ENCODE assay signal across 12 cellular contexts in genomic region chr16:8951447-8952280, GRCh38. TPM values are rescaled to one million over a fixed set of nuclear protein-coding genes. Genes with fewer than 3 reads are reported as not detected.
DNase-seq lines count a peak whose midpoint lies in the region; ATAC-seq and TF ChIP-seq lines count a peak whose summit lies in the region.
"Had no signal": no experiment of that assay in that cellular context is flagged by ENCODE, and none has a peak within 500 bp of the region (broad histone marks: within the 10 kb centered on the region; RNA-seq: fewer than 3 reads in every experiment).

No MANE protein-coding gene starts in this region.

- H3K4me2 ChIP-seq in trophoblast cell (ENCODE audit: low read length) = no peak overlapping the region

- H3K9me3 Mint-ChIP-seq in activated naive CD8-positive, alpha-beta T cell treated with anti-CD3 and anti-CD28 coated beads, Interleukin-2, amount 50 U/mL, for 24 hours = no peaks in the 10 kb centered on the region

- H3K4me1 Mint-ChIP-seq in activated naive CD8-positive, alpha-beta T cell treated with anti-CD3 and anti-CD28 coated beads, Interleukin-2, amount 50 U/mL, for 24 hours = peaks cover 92% of the 10 kb centered on the region

- no peak overlapping the region for H4K8ac ChIP-seq in trophoblast cell (ENCODE audit: low read depth, low read length)

- H2BK12ac ChIP-seq in trophoblast cell (ENCODE audit: low read length) = no peak overlapping the region

- no peak overlapping the region for H2BK120ac ChIP-seq in trophoblast cell (ENCODE audit: insufficient read depth, low read length, poor library complexity)

- peaks cover 16 to 20% of the 10 kb centered on the region in 2 experiments for H3K4me1 ChIP-seq in trophoblast cell (ENCODE audit: control insufficient read depth in 1 of 2, insufficient read depth in 2 of 2, low read length in 2 of 2)

- H4K91ac ChIP-seq in trophoblast cell (ENCODE audit: low read depth, low read length) = no peak overlapping the region

- H3K4me3 Mint-ChIP-seq in activated naive CD8-positive, alpha-beta T cell treated with anti-CD3 and anti-CD28 coated beads, Interleukin-2, amount 50 U/mL, for 24 hours = no peak overlapping the region

- no peak overlapping the region for H3K4me3 ChIP-seq in trophoblast cell (ENCODE audit: low read depth, low read length)
- H3K4me3 ChIP-seq: adrenal gland, upper lobe of right lung had no signal

- H2BK5ac ChIP-seq in trophoblast cell (ENCODE audit: low read depth, low read length, poor library complexity) = no peak overlapping the region

- H3K18ac ChIP-seq in trophoblast cell (ENCODE audit: low read length) = no peak overlapping the region

- H3K79me2 ChIP-seq in trophoblast cell (ENCODE audit: control insufficient read depth, insufficient read depth, low read length, poor library complexity) = peaks cover 43% of the 10 kb centered on the region

- ATAC-seq in GM18907 (IDR thresholded peaks at IDR 0.05; ENCODE audit: unreplicated experiment) (peak; percentile 38), HG03342 (IDR thresholded peaks at IDR 0.05; ENCODE audit: unreplicated experiment) (peak; percentile 42)
- peak; percentile 71 for ATAC-seq in activated naive CD8-positive, alpha-beta T cell treated with anti-CD3 and anti-CD28 coated beads, Interleukin-2, amount 50 U/mL, for 24 hours
- ATAC-seq: upper lobe of right lung had no signal

- no peak overlapping the region for H3K9ac ChIP-seq in trophoblast cell (ENCODE audit: low read length)

- H3K14ac ChIP-seq in trophoblast cell (ENCODE audit: low read length) = no peak overlapping the region

- H3K4ac ChIP-seq in trophoblast cell (ENCODE audit: low read depth, low read length) = peak overlapping the region; percentile 25

- no peaks in the 10 kb centered on the region for H3K36me3 ChIP-seq in trophoblast cell (ENCODE audit: control insufficient read depth in 1 of 2, insufficient read depth in 2 of 2, low read length in 2 of 2)
- H3K36me3 ChIP-seq: adrenal gland, upper lobe of right lung had no signal

- H3K27me3 ChIP-seq in trophoblast cell (ENCODE audit: insufficient read depth, low read length) = no peaks in the 10 kb centered on the region
- H3K27me3 ChIP-seq: adrenal gland, upper lobe of right lung had no signal

- in situ Hi-C loops in GM13976 (cut with MboI; ENCODE audit: low sequenced_read_pairs, unreplicated experiment) = no loop called here

- intact Hi-C loops in head of caudate nucleus (cut with DNase I) = no loop called here

- TF ChIP-seq CTCF in GM13976 (IDR thresholded peaks at IDR 0.05; ENCODE audit: borderline replicate concordance, control extremely low read depth, extremely low read depth, insufficient read depth, missing control alignments) = no peak

- WGBS in trophoblast cell (ENCODE audit: extremely low coverage, insufficient coverage, insufficient read length) = no CpG with 5 or more reads among the region's 14 CpGs

- H3K36me3 Mint-ChIP-seq in activated naive CD8-positive, alpha-beta T cell treated with anti-CD3 and anti-CD28 coated beads, Interleukin-2, amount 50 U/mL, for 24 hours (ENCODE audit: low read depth) = no peaks in the 10 kb centered on the region

- H3K23ac ChIP-seq in trophoblast cell (ENCODE audit: low read length) = no peak overlapping the region

- DNase-seq in activated naive CD8-positive, alpha-beta T cell treated with anti-CD3 and anti-CD28 coated beads, Interleukin-2, amount 50 U/mL, for 24 hours = no peak
- DNase-seq in trophoblast cell (no peak), GM13976 (ENCODE audit: low spot score) (no peak), head of caudate nucleus (no peak), NCI-H1092 (lab: John Stamatoyannopoulos, UW) (no peak)
- DNase-seq: adrenal gland, DMS 273 treated with DMSO at 0.1 percent for 48 hours, NCI-H1417, upper lobe of right lung had no signal

- H3K27ac Mint-ChIP-seq in activated naive CD8-positive, alpha-beta T cell treated with anti-CD3 and anti-CD28 coated beads, Interleukin-2, amount 50 U/mL, for 24 hours = peak overlapping the region; percentile 75

- H3K27ac ChIP-seq in trophoblast cell (ENCODE audit: low read depth, low read length) = no peak overlapping the region
- H3K27ac ChIP-seq: adrenal gland, upper lobe of right lung, VCaP had no signal

- no peaks in the 10 kb centered on the region for H3K9me3 ChIP-seq in trophoblast cell (ENCODE audit: insufficient read depth, low read depth, low read length)
- H3K9me3 ChIP-seq: adrenal gland, upper lobe of right lung had no signal

- H2AFZ ChIP-seq in trophoblast cell (ENCODE audit: insufficient read depth, low read length, poor library complexity) = no peak overlapping the region

- H3K79me1 ChIP-seq in trophoblast cell (ENCODE audit: low read length) = no peaks in the 10 kb centered on the region

- no peak overlapping the region for H4K12ac ChIP-seq in trophoblast cell (ENCODE audit: low read depth, low read length)

- H2AK5ac ChIP-seq in trophoblast cell (ENCODE audit: low read length) = no peak overlapping the region

- H3K27me3 Mint-ChIP-seq in activated naive CD8-positive, alpha-beta T cell treated with anti-CD3 and anti-CD28 coated beads, Interleukin-2, amount 50 U/mL, for 24 hours = no peaks in the 10 kb centered on the region

RNA-seq across cellular contexts. Expression of gene USP7, which starts 12.0 kb away (rescaled TPM):
- polyA plus RNA-seq in trophoblast cell (2013) = 53.5 and 56.4 TPM in 2 replicates
